ENCODE assay signal across 8 cellular contexts in genomic region chr17:57463103-57463885, GRCh38.
A peak's percentile ranks its signal among the peaks of the same experiment; 100 is the strongest.
DNase-seq lines count a peak whose midpoint lies in the region; ATAC-seq and TF ChIP-seq lines count a peak whose summit lies in the region.

No MANE protein-coding gene starts in this region.

- H3K27ac ChIP-seq in MM.1S (ENCODE audit: low read length) = no peak overlapping the region

- DNase-seq in T-helper 2 cell treated with Interferon-gamma antibody and Interleukin-4, amounts not matched to agents 5 μg/mL and 100 μg/mL, for 36 hours (ENCODE audit: low spot score) = peak; percentile 91
- DNase-seq in epithelial cell of esophagus (ENCODE audit: low read depth) (peak; percentile 66), occipital lobe (lab: John Stamatoyannopoulos, UW) (no peak), ACHN (no peak), MM.1S (no peak)
- peak; percentile 13 to 53 for DNase-seq in stimulated activated CD8-positive, alpha-beta memory T cell treated with anti-CD3 and anti-CD28 coated beads, Interleukin-7, amount 100 ng/mL, for 4 hours (ENCODE audit: low read depth in 2 of 2)

- no peaks in the 10 kb centered on the region for H3F3A ChIP-seq in MM.1S (ENCODE audit: insufficient read depth, low read length)

- peak overlapping the region; percentile 73 for H3K27ac Mint-ChIP-seq in T-helper 2 cell treated with Interferon-gamma antibody and Interleukin-4, amounts not matched to agents 5 μg/mL and 100 μg/mL, for 36 hours

- H3K36me3 ChIP-seq in MM.1S (replicated peaks; ENCODE audit: insufficient read depth, low read length) = no peaks in the 10 kb centered on the region

- peaks cover 2% of the 10 kb centered on the region for H3K36me3 Mint-ChIP-seq in T-helper 2 cell treated with Interferon-gamma antibody and Interleukin-4, amounts not matched to agents 5 μg/mL and 100 μg/mL, for 36 hours (ENCODE audit: low read depth)

- peaks cover 39% of the 10 kb centered on the region for H3K79me2 ChIP-seq in MM.1S (ENCODE audit: low read length)

- H3K4me2 ChIP-seq in MM.1S (ENCODE audit: low read depth, low read length) = no peak overlapping the region

- H3K27me3 ChIP-seq in MM.1S (replicated peaks; ENCODE audit: insufficient read depth, low read length) = no peaks in the 10 kb centered on the region

- H2AFZ ChIP-seq in MM.1S (ENCODE audit: low read length) = no peak overlapping the region

- H3K9me2 ChIP-seq in MM.1S (replicated peaks; ENCODE audit: insufficient read depth, low read length) = no peaks in the 10 kb centered on the region

- H4K20me1 ChIP-seq in MM.1S (ENCODE audit: insufficient read depth, low read length) = no peaks in the 10 kb centered on the region; the same call in 1 of the 2 replicates

- TF ChIP-seq CTCF in epithelial cell of esophagus (IDR thresholded peaks at IDR 0.05; ENCODE audit: insufficient read depth, low read depth, low read length, missing control alignments) (no peak), MM.1S (IDR thresholded peaks at IDR 0.05; ENCODE audit: low read length) (no peak)

- in situ Hi-C loops in ACHN (cut with HindIII; ENCODE audit: low pct_ligation_motif_present, low pct_unique_long_range_greater_than_20kb, low sequenced_read_pairs) = no loop called here

- H3K4me3 Mint-ChIP-seq in T-helper 2 cell treated with Interferon-gamma antibody and Interleukin-4, amounts not matched to agents 5 μg/mL and 100 μg/mL, for 36 hours = peak overlapping the region; percentile 54

- no peak overlapping the region for H3K4me3 ChIP-seq in epithelial cell of esophagus (ENCODE audit: low read length)
- no peak overlapping the region for H3K4me3 ChIP-seq in MM.1S (ENCODE audit: low read length)

- peaks cover 53% of the 10 kb centered on the region for H3K4me1 Mint-ChIP-seq in T-helper 2 cell treated with Interferon-gamma antibody and Interleukin-4, amounts not matched to agents 5 μg/mL and 100 μg/mL, for 36 hours (ENCODE audit: low read depth)

- no peaks in the 10 kb centered on the region for H3K27me3 Mint-ChIP-seq in T-helper 2 cell treated with Interferon-gamma antibody and Interleukin-4, amounts not matched to agents 5 μg/mL and 100 μg/mL, for 36 hours (ENCODE audit: low read depth)

- H3K4me1 ChIP-seq in MM.1S (ENCODE audit: low read length) = no peaks in the 10 kb centered on the region

- H3K9me3 ChIP-seq in MM.1S (replicated peaks; ENCODE audit: insufficient read depth, low read length) = no peaks in the 10 kb centered on the region

- H3K9ac ChIP-seq in MM.1S (ENCODE audit: low read length) = no peak overlapping the region

- ATAC-seq in GM18868 (IDR thresholded peaks at IDR 0.05; ENCODE audit: unreplicated experiment) (peak; percentile 91), HG02763 (IDR thresholded peaks at IDR 0.05; ENCODE audit: unreplicated experiment) (peak; percentile 74)

- H3K9me3 Mint-ChIP-seq in T-helper 2 cell treated with Interferon-gamma antibody and Interleukin-4, amounts not matched to agents 5 μg/mL and 100 μg/mL, for 36 hours = no peaks in the 10 kb centered on the region

Comparison
In these comparisons a context has a peak if more than half of its experiments do, and no peak if none do; other contexts are left out.
1. DNase-seq: peak in T-helper 2 cell treated with Interferon-gamma antibody and Interleukin-4, amounts not matched to agents 5 μg/mL and 100 μg/mL, for 36 hours (single experiment), epithelial cell of esophagus (single experiment) and stimulated activated CD8-positive, alpha-beta memory T cell treated with anti-CD3 and anti-CD28 coated beads, Interleukin-7, amount 100 ng/mL, for 4 hours (2 of 2); none in occipital lobe (single experiment), ACHN (single experiment) and MM.1S (single experiment).